Comparison of ENCODE assay signal across 8 cellular contexts in genomic region chr14:104799657-104800599, GRCh38. TPM values are rescaled to one million over a fixed set of nuclear protein-coding genes. Genes with fewer than 3 reads are reported as not detected.
DNase-seq lines count a peak whose midpoint lies in the region; ATAC-seq and TF ChIP-seq lines count a peak whose summit lies in the region.

No MANE protein-coding gene starts in this region.

- H3K9me3 ChIP-seq in RWPE2 (ENCODE audit: severe bottlenecking) = no peaks in the 10 kb centered on the region
- no peaks in the 10 kb centered on the region for H3K9me3 ChIP-seq in gastroesophageal sphincter
- no peaks in the 10 kb centered on the region for H3K9me3 ChIP-seq in testis

- peak; percentile 48 for TF ChIP-seq CTCF in RWPE2 (IDR thresholded peaks at IDR 0.05; ENCODE audit: poor library complexity, severe bottlenecking)
- peak in 3 of 4 experiments; percentile 49 to 67 (median 55) for TF ChIP-seq CTCF in gastroesophageal sphincter (IDR thresholded peaks at IDR 0.05)
- TF ChIP-seq CTCF in testis (IDR thresholded peaks at IDR 0.05) = peak in 1 of 3 experiments; percentile 39

- DNase-seq in NCI-H1436 (lab: John Stamatoyannopoulos, UW) = peak; percentile 66
- DNase-seq in NCI-H1436 treated with DMSO at 0.1 percent for 48 hours (lab: John Stamatoyannopoulos, UW) = no peak
- no peak for DNase-seq in RWPE2 (ENCODE audit: low spot score)
- DNase-seq in activated naive CD4-positive, alpha-beta T cell treated with Interleukin-2 at 50 U/mL for 16 hours = peak; percentile 84
- peak in 33 of 56 donors; percentile 18 to 77 (median 41) for DNase-seq in nucleus accumbens (lab: John Stamatoyannopoulos, UW)
- peak; percentile 82 for DNase-seq in testis

- no peaks in the 10 kb centered on the region for H3K27me3 ChIP-seq in RWPE2 (ENCODE audit: insufficient read depth, poor library complexity, severe bottlenecking)
- no peaks in the 10 kb centered on the region for H3K27me3 ChIP-seq in gastroesophageal sphincter
- H3K27me3 ChIP-seq in testis = no peaks in the 10 kb centered on the region

- H3K4me1 ChIP-seq in RWPE2 (ENCODE audit: insufficient read depth, poor library complexity, severe bottlenecking) (peaks cover 6% of the 10 kb centered on the region), gastroesophageal sphincter (peaks cover 0 to 82% (median 22%) of the 10 kb centered on the region in 3 donors), testis (peaks cover 38% of the 10 kb centered on the region)

- WGBS in gastroesophageal sphincter (ENCODE audit: low coverage in 1 of 2), 2 donors = 12 to 44% methylated on average over 3 to 18 of the region's 68 CpGs
- WGBS in testis, 2 donors = 11 to 15% methylated on average over 28 to 44 of the region's 68 CpGs

- TF ChIP-seq EP300 in gastroesophageal sphincter (IDR thresholded peaks at IDR 0.05) = no peak

- no peaks in the 10 kb centered on the region for H3K36me3 ChIP-seq in RWPE2 (ENCODE audit: low read depth)
- no peaks in the 10 kb centered on the region for H3K36me3 ChIP-seq in gastroesophageal sphincter
- H3K36me3 ChIP-seq in testis (ENCODE audit: low read depth, missing control alignments) = no peaks in the 10 kb centered on the region

- H3K27ac ChIP-seq in RWPE2 (ENCODE audit: poor library complexity, severe bottlenecking) (peak overlapping the region; percentile 9), gastroesophageal sphincter (peak overlapping the region; percentile 89 to 98 (median 94)), testis (peak overlapping the region; percentile 91 to 93)

- peak; percentile 40 for ATAC-seq in HG03135 (IDR thresholded peaks at IDR 0.05; ENCODE audit: unreplicated experiment)
- ATAC-seq in RWPE2 (ENCODE audit: low read depth) = peak; percentile 44
- peak; percentile 85 for ATAC-seq in gastroesophageal sphincter

- H3K4me3 ChIP-seq in RWPE2 (ENCODE audit: severe bottlenecking) = peak overlapping the region; percentile 57
- peak overlapping the region; percentile 49 to 68 for H3K4me3 ChIP-seq in gastroesophageal sphincter
- H3K4me3 ChIP-seq in testis = peak overlapping the region; percentile 58 to 61

- peak in 1 of 2 donors; percentile 47 for TF ChIP-seq POLR2A in gastroesophageal sphincter (IDR thresholded peaks at IDR 0.05)
- no peak for TF ChIP-seq POLR2A in testis (IDR thresholded peaks at IDR 0.05)

- intact Hi-C loops in testis (cut with DNase I; ENCODE audit: low total_unique reads) = no loop called here

RNA-seq across cellular contexts. Expression of gene ZBTB42, which starts 1.0 kb away (rescaled TPM):
- total RNA-seq in gastroesophageal sphincter (1 to 10 TPM; 2.0 to 4.8 (median 3.2) TPM), testis (1 to 10 TPM; 6.1 to 8.4 TPM)
- polyA plus RNA-seq in testis (ENCODE audit: insufficient read depth, low read depth, low replicate concordance) = 7.1 TPM

RNA-seq across cellular contexts. Expression of gene AKT1, which starts 4.4 kb away (rescaled TPM):
- 100 to 1,000 TPM; 134 to 283 (median 143) TPM for total RNA-seq in gastroesophageal sphincter
- total RNA-seq in testis = 100 to 1,000 TPM; 106 to 125 TPM
- 68.2 TPM for polyA plus RNA-seq in testis (ENCODE audit: insufficient read depth, low read depth, low replicate concordance)

RNA-seq across cellular contexts. Expression of gene SIVA1, which starts 47.0 kb away (rescaled TPM):
- total RNA-seq in gastroesophageal sphincter (100 to 1,000 TPM; 188 to 513 (median 363) TPM), testis (100 to 1,000 TPM; 236 to 247 TPM)
- 99.5 TPM for polyA plus RNA-seq in testis (ENCODE audit: insufficient read depth, low read depth, low replicate concordance)

Comparison
In these comparisons a context has a peak if more than half of its experiments do, and no peak if none do; other contexts are left out.
1. DNase-seq: peak in NCI-H1436 (single experiment), activated naive CD4-positive, alpha-beta T cell treated with Interleukin-2 at 50 U/mL for 16 hours (single experiment), nucleus accumbens (33 of 56) and testis (single experiment); none in NCI-H1436 treated with DMSO at 0.1 percent for 48 hours (single experiment) and RWPE2 (single experiment).
2. H3K27ac ChIP-seq: peak in every context shown above with its lines; median percentile 94 in gastroesophageal sphincter; 92 in testis; 9 in RWPE2.
3. Peak in every context shown above with its lines, with median percentiles within 50 percentile points of each other: ATAC-seq and H3K4me3 ChIP-seq.